In genomic region chr7:108613147-108613948, GRCh38 we compare ENCODE assay signal across 10 cellular contexts. TPM values are rescaled to one million over a fixed set of nuclear protein-coding genes. Genes with fewer than 3 reads are reported as not detected.
A peak's percentile ranks its signal among the peaks of the same experiment; 100 is the strongest.
DNase-seq lines count a peak whose midpoint lies in the region; ATAC-seq and TF ChIP-seq lines count a peak whose summit lies in the region.
"Had no signal": no experiment of that assay in that cellular context is flagged by ENCODE, and none has a peak within 500 bp of the region (broad histone marks: within the 10 kb centered on the region; RNA-seq: fewer than 3 reads in every experiment).

No MANE protein-coding gene starts in this region.

- H3K4me3 ChIP-seq in BE2C (ENCODE audit: low read depth, low read length): no peak overlapping the region
- H3K4me3 ChIP-seq in right lobe of liver: no peak overlapping the region

- H3K4me1 ChIP-seq in BE2C (peaks cover 3% of the 10 kb centered on the region; the same call in 1 of the 2 replicates), right lobe of liver (peaks cover 0 to 38% (median 19%) of the 10 kb centered on the region in 4 donors)

- no peak for TF ChIP-seq POLR2A in right lobe of liver (IDR thresholded peaks at IDR 0.05)

- H3K4me3 Mint-ChIP-seq in MCF 10A (ENCODE audit: unreplicated experiment): no peak overlapping the region
- H3K4me3 Mint-ChIP-seq: IgD-negative memory B cell had no signal

- H3K27ac Mint-ChIP-seq in MCF 10A (ENCODE audit: low read depth, unreplicated experiment): no peak overlapping the region
- H3K27ac Mint-ChIP-seq: IgD-negative memory B cell had no signal

- no peaks in the 10 kb centered on the region for H3K36me3 ChIP-seq in BE2C
- H3K36me3 ChIP-seq in right lobe of liver: no peaks in the 10 kb centered on the region

- peak overlapping the region in 2 of 3 donors; percentile 79 to 92 for H3K27ac ChIP-seq in right lobe of liver

- DNase-seq in BE2C (no peak), NCI-H2227 (lab: John Stamatoyannopoulos, UW; ENCODE audit: unreplicated experiment) (peak; percentile 80), MCF 10A (ENCODE audit: unreplicated experiment) (peak; percentile 56), right lobe of liver (no peak)
- DNase-seq: left cardiac atrium had no signal

- H3K27me3 Mint-ChIP-seq in MCF 10A (ENCODE audit: insufficient read depth, unreplicated experiment): peaks cover 40% of the 10 kb centered on the region

- H3K27me3 ChIP-seq in BE2C: no peaks in the 10 kb centered on the region
- H3K27me3 ChIP-seq in right lobe of liver: no peaks in the 10 kb centered on the region

- H3K36me3 Mint-ChIP-seq in MCF 10A (ENCODE audit: insufficient read depth, unreplicated experiment): no peaks in the 10 kb centered on the region
- H3K36me3 Mint-ChIP-seq: IgD-negative memory B cell had no signal

- WGBS in right lobe of liver (ENCODE audit: insufficient coverage, low coverage, low lambda C conversion rate, missing lambda C conversion rate): 9% methylated on average over 5 of the region's 5 CpGs

- no TSS peak for BruUV-seq in MCF 10A (replicated peaks; lab: Mats Ljungman, UMichigan)

- no peaks in the 10 kb centered on the region for H3K4me1 Mint-ChIP-seq in MCF 10A (ENCODE audit: insufficient read depth, unreplicated experiment)

- no peaks in the 10 kb centered on the region for H3K9me3 Mint-ChIP-seq in MCF 10A (ENCODE audit: unreplicated experiment)
- H3K9me3 Mint-ChIP-seq: IgD-negative memory B cell had no signal

- peak; percentile 62 for TF ChIP-seq CTCF in BE2C (IDR thresholded peaks at IDR 0.05; ENCODE audit: low read depth, low read length)
- TF ChIP-seq CTCF in MCF 10A (IDR thresholded peaks at IDR 0.05; ENCODE audit: unreplicated experiment): peak; percentile 53
- peak; percentile 70 to 75 (median 72) for TF ChIP-seq CTCF in right lobe of liver (IDR thresholded peaks at IDR 0.05)

- H3K9me3 ChIP-seq in BE2C (no peaks in the 10 kb centered on the region), right lobe of liver (no peaks in the 10 kb centered on the region)

- intact Hi-C loops in MCF 10A (cut with micrococcal nuclease): loop anchor here (5.0 kb wide), 1 partner anchor 1829 kb away; no protein-coding TSS in a partner anchor
- intact Hi-C loops in right lobe of liver (cut with DNase I): no loop called here

- CTCF ChIA-PET in MCF 10A (lab: Yijun Ruan, JAX): interaction anchor here (0.6 to 1.0 kb wide), 6 partner anchors 9 to 1817 kb away, joined by 3 to 4 read pairs (median 3); no protein-coding TSS in a partner anchor

- POLR2A ChIA-PET in MCF 10A (lab: Yijun Ruan, JAX): no interaction called here

- ATAC-seq in GM18519 (IDR thresholded peaks at IDR 0.05; ENCODE audit: low FRiP score, unreplicated experiment): peak; percentile 68
- ATAC-seq in HG03159 (IDR thresholded peaks at IDR 0.05; ENCODE audit: unreplicated experiment): peak; percentile 82
- ATAC-seq in right lobe of liver: peak; percentile 71 to 75 (median 73)
- ATAC-seq in HG03097 (IDR thresholded peaks at IDR 0.05; ENCODE audit: low FRiP score, unreplicated experiment): no peak
- no peak for ATAC-seq in GM19452 (IDR thresholded peaks at IDR 0.05; ENCODE audit: unreplicated experiment)

RNA-seq across cellular contexts. Expression of gene DNAJB9, which starts 43.7 kb away (rescaled TPM):
- 54.5 TPM for polyA plus RNA-seq in BE2C (2012; ENCODE audit: insufficient read depth, insufficient read length, low read depth)
- total RNA-seq in MCF 10A (2022) (43.4 and 45.9 TPM in 2 replicates), right lobe of liver (10 to 100 TPM; 39.1 to 57.0 (median 53.4) TPM)

RNA-seq across cellular contexts. Expression of gene THAP5, which starts 43.8 kb away (rescaled TPM):
- polyA plus RNA-seq in BE2C (2012; ENCODE audit: insufficient read depth, insufficient read length, low read depth): 20.3 TPM
- 44.0 and 49.1 TPM in 2 replicates for total RNA-seq in MCF 10A (2022)
- total RNA-seq in right lobe of liver: 10 to 100 TPM; 15.5 to 17.9 (median 17.3) TPM

Comparison
In these comparisons a context has a peak if more than half of its experiments do, and no peak if none do; other contexts are left out.
1. DNase-seq: peak in NCI-H2227 (single experiment) and MCF 10A (single experiment); none in BE2C (single experiment) and right lobe of liver (0 of 3).
2. ATAC-seq: peak in GM18519 (single experiment), HG03159 (single experiment) and right lobe of liver (4 of 4); none in HG03097 (single experiment) and GM19452 (single experiment).
3. Peak in every context shown above with its lines, with median percentiles within 50 percentile points of each other: CTCF ChIP-seq.